1 cellular context compared by ENCODE assay signal in the genomic region with DNA sequence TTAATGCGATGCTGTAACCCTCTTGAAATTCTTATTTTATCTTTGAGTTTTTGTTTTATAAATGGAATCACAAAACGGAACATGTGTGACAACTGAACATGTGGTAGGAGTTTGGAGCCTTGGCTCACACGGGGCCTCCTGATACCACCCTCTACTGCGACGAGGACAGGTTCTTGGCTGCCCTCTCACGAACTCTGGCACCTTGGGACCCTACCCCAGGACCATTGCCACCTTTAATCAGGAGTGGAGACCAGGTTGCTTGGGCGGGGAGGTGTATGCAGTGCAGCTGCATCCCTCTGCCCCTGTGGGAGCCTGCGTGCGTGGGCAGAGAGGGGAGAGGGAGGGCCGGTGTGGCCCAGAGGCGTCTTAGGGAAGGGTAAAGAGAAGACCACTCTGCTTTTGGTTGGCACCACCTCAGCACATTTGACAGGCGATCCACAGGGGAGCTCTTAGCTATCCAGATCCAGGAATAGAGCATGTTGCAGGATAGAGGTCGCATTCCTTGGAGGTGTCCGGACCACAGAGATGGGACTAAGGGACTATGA.
TF ChIP-seq lines count a peak whose summit lies in the region.

No MANE protein-coding gene starts in this region.

TF ChIP-seq in GM23338, 12 proteins besides CTCF, POLR2A, EP300 and RAD21 (continued from another document):
- TF ChIP-seq JUNB (IDR thresholded peaks at IDR 0.05; ENCODE audit: unreplicated experiment) (no peak), POLR2AphosphoS5 (IDR thresholded peaks at IDR 0.05; ENCODE audit: low read depth) (no peak), ZNF114 (CRISPR knock-in tag; IDR thresholded peaks at IDR 0.05) (no peak), EZH2 (IDR thresholded peaks at IDR 0.05; ENCODE audit: low read depth, unreplicated experiment) (no peak), ZNF331 (CRISPR knock-in tag; IDR thresholded peaks at IDR 0.05; ENCODE audit: low read depth) (no peak), CREB1 (CRISPR knock-in tag; IDR thresholded peaks at IDR 0.05; ENCODE audit: low read depth) (no peak), NANOG (IDR thresholded peaks at IDR 0.05; ENCODE audit: borderline replicate concordance) (no peak)
- TF ChIP-seq, protein P1, sequence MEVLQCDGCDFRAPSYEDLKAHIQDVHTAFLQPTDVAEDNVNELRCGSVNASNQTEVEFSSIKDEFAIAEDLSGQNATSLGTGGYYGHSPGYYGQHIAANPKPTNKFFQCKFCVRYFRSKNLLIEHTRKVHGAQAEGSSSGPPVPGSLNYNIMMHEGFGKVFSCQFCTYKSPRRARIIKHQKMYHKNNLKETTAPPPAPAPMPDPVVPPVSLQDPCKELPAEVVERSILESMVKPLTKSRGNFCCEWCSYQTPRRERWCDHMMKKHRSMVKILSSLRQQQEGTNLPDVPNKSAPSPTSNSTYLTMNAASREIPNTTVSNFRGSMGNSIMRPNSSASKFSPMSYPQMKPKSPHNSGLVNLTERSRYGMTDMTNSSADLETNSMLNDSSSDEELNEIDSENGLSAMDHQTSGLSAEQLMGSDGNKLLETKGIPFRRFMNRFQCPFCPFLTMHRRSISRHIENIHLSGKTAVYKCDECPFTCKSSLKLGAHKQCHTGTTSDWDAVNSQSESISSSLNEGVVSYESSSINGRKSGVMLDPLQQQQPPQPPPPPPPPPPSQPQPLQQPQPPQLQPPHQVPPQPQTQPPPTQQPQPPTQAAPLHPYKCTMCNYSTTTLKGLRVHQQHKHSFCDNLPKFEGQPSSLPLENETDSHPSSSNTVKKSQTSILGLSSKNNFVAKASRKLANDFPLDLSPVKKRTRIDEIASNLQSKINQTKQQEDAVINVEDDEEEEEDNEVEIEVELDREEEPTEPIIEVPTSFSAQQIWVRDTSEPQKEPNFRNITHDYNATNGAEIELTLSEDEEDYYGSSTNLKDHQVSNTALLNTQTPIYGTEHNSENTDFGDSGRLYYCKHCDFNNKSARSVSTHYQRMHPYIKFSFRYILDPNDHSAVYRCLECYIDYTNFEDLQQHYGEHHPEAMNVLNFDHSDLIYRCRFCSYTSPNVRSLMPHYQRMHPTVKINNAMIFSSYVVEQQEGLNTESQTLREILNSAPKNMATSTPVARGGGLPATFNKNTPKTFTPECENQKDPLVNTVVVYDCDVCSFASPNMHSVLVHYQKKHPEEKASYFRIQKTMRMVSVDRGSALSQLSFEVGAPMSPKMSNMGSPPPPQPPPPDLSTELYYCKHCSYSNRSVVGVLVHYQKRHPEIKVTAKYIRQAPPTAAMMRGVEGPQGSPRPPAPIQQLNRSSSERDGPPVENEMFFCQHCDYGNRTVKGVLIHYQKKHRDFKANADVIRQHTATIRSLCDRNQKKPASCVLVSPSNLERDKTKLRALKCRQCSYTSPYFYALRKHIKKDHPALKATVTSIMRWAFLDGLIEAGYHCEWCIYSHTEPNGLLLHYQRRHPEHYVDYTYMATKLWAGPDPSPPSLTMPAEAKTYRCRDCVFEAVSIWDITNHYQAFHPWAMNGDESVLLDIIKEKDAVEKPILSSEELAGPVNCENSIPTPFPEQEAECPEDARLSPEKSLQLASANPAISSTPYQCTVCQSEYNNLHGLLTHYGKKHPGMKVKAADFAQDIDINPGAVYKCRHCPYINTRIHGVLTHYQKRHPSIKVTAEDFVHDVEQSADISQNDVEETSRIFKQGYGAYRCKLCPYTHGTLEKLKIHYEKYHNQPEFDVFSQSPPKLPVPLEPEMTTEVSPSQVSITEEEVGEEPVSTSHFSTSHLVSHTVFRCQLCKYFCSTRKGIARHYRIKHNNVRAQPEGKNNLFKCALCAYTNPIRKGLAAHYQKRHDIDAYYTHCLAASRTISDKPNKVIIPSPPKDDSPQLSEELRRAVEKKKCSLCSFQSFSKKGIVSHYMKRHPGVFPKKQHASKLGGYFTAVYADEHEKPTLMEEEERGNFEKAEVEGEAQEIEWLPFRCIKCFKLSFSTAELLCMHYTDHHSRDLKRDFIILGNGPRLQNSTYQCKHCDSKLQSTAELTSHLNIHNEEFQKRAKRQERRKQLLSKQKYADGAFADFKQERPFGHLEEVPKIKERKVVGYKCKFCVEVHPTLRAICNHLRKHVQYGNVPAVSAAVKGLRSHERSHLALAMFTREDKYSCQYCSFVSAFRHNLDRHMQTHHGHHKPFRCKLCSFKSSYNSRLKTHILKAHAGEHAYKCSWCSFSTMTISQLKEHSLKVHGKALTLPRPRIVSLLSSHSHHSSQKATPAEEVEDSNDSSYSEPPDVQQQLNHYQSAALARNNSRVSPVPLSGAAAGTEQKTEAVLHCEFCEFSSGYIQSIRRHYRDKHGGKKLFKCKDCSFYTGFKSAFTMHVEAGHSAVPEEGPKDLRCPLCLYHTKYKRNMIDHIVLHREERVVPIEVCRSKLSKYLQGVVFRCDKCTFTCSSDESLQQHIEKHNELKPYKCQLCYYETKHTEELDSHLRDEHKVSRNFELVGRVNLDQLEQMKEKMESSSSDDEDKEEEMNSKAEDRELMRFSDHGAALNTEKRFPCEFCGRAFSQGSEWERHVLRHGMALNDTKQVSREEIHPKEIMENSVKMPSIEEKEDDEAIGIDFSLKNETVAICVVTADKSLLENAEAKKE (CRISPR knock-in tag; IDR thresholded peaks at IDR 0.05), result no peak
- TF ChIP-seq, protein P2, sequence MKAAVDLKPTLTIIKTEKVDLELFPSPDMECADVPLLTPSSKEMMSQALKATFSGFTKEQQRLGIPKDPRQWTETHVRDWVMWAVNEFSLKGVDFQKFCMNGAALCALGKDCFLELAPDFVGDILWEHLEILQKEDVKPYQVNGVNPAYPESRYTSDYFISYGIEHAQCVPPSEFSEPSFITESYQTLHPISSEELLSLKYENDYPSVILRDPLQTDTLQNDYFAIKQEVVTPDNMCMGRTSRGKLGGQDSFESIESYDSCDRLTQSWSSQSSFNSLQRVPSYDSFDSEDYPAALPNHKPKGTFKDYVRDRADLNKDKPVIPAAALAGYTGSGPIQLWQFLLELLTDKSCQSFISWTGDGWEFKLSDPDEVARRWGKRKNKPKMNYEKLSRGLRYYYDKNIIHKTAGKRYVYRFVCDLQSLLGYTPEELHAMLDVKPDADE (IDR thresholded peaks at IDR 0.05), result no peak
- TF ChIP-seq, protein P3, sequence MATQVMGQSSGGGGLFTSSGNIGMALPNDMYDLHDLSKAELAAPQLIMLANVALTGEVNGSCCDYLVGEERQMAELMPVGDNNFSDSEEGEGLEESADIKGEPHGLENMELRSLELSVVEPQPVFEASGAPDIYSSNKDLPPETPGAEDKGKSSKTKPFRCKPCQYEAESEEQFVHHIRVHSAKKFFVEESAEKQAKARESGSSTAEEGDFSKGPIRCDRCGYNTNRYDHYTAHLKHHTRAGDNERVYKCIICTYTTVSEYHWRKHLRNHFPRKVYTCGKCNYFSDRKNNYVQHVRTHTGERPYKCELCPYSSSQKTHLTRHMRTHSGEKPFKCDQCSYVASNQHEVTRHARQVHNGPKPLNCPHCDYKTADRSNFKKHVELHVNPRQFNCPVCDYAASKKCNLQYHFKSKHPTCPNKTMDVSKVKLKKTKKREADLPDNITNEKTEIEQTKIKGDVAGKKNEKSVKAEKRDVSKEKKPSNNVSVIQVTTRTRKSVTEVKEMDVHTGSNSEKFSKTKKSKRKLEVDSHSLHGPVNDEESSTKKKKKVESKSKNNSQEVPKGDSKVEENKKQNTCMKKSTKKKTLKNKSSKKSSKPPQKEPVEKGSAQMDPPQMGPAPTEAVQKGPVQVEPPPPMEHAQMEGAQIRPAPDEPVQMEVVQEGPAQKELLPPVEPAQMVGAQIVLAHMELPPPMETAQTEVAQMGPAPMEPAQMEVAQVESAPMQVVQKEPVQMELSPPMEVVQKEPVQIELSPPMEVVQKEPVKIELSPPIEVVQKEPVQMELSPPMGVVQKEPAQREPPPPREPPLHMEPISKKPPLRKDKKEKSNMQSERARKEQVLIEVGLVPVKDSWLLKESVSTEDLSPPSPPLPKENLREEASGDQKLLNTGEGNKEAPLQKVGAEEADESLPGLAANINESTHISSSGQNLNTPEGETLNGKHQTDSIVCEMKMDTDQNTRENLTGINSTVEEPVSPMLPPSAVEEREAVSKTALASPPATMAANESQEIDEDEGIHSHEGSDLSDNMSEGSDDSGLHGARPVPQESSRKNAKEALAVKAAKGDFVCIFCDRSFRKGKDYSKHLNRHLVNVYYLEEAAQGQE (IDR thresholded peaks at IDR 0.05; ENCODE audit: unreplicated experiment), result no peak
